8 cellular contexts compared by ENCODE assay signal in the genomic region with DNA sequence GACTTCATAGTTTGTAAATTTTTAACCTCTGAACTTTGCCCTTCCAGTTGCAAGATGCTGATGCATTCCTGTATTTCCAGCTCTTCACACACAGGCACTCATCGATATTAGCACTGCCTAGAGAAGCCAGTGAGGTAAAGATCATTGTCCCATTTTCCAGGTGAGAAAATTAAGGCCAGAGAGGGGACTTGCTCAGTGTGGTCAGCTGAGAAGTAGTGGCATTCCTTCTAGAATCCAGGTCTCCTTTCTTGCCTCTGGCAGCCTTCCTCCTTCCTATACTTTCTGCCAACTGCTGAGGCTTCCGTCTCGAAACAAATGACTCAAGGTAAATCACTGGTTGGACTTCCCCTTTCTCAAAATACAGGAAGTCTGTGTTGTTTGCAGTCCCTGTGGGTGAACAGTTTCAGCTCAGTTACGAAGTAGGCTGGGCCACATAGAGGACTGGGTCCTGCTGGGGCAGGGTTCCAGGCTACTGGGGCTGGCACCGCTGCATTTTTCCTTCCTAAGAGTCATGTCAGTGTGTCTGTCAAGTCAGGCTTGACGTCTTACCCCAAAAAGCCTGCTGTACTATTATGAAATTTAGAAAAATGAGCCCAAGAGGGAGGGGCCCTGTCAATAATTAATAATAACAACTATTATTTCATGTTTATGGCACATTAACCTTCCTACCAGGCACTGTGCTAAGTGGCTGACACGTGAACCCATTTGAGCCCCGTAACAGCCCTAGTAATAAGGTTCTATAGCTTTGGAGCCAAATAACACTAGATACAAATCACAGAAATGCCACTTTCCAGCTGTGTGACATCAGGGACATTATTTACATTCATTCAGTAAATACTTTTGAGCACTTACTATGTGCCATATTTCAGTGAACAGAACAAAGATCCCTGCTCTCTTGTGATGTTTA. TPM values are rescaled to one million over a fixed set of nuclear protein-coding genes. Genes with fewer than 3 reads are reported as not detected.
DNase-seq lines count a peak whose midpoint lies in the region; ATAC-seq and TF ChIP-seq lines count a peak whose summit lies in the region.

No MANE protein-coding gene starts in this region.

- no peak for TF ChIP-seq RAD21 in Ishikawa (IDR thresholded peaks at IDR 0.05; ENCODE audit: low read depth)

- H3K4me3 Mint-ChIP-seq in activated B cell treated with CpG ODN at 0.5 μM for 24 hours (peak overlapping the region; percentile 68), endodermal cell (no peak overlapping the region)

- peaks cover 10 to 23% of the 10 kb centered on the region in 2 donors for H3K4me1 ChIP-seq in mucosa of rectum (ENCODE audit: control insufficient read depth in 2 of 2, insufficient read depth in 2 of 2, low read length in 2 of 2)
- no peaks in the 10 kb centered on the region for H3K4me1 ChIP-seq in endodermal cell (ENCODE audit: control insufficient read depth, insufficient read depth, low read length)

- H3K9me3 Mint-ChIP-seq in activated B cell treated with CpG ODN at 0.5 μM for 24 hours (no peaks in the 10 kb centered on the region), endodermal cell (peaks cover 5% of the 10 kb centered on the region)

- CTCF ChIA-PET in activated B cell treated with CpG ODN at 0.5 μM for 24 hours (lab: Charles Lee), result interaction anchor here (0.8 to 2.0 kb wide), 7 partner anchors 11 to 47 kb away, joined by 3 to 12 read pairs (median 4); a partner anchor contains a TSS

- peak; percentile 85 for DNase-seq in EH (ENCODE audit: low read depth)
- DNase-seq in activated B cell treated with CpG ODN at 0.5 μM for 24 hours, result peak; percentile 46
- peak; percentile 69 for DNase-seq in stromal cell of bone marrow (ENCODE audit: low read depth)
- no peak for DNase-seq in endodermal cell

- H3K27ac ChIP-seq in cingulate gyrus (ENCODE audit: low read depth, low read length) (peak overlapping the region; percentile 47), mucosa of rectum (ENCODE audit: low read depth in 2 of 2, low read length in 2 of 2) (peak overlapping the region; percentile 79 to 83), endodermal cell (ENCODE audit: low read depth, low read length) (no peak overlapping the region)

- ATAC-seq in GM21528 (IDR thresholded peaks at IDR 0.05; ENCODE audit: low FRiP score, unreplicated experiment) (peak; percentile 87), activated B cell treated with CpG ODN at 0.5 μM for 24 hours (ENCODE audit: low read depth) (peak; percentile 93)

- TF ChIP-seq EP300 in Ishikawa (IDR thresholded peaks at IDR 0.05; ENCODE audit: borderline replicate concordance), result no peak

- no peaks in the 10 kb centered on the region for H3K27me3 ChIP-seq in mucosa of rectum (ENCODE audit: control insufficient read depth in 2 of 2, insufficient read depth in 2 of 2, low read length in 2 of 2)
- H3K27me3 ChIP-seq in endodermal cell (ENCODE audit: control insufficient read depth, insufficient read depth, low read length, poor library complexity, severe bottlenecking), result no peaks in the 10 kb centered on the region

- H3K27ac Mint-ChIP-seq in activated B cell treated with CpG ODN at 0.5 μM for 24 hours (peak overlapping the region; percentile 89), endodermal cell (no peak overlapping the region)

- H3K27me3 Mint-ChIP-seq in activated B cell treated with CpG ODN at 0.5 μM for 24 hours (no peaks in the 10 kb centered on the region), endodermal cell (ENCODE audit: insufficient read depth) (peaks cover 8% of the 10 kb centered on the region)

- no peak for TF ChIP-seq CTCF in activated B cell treated with CpG ODN at 0.5 μM for 24 hours (IDR thresholded peaks at IDR 0.05)
- TF ChIP-seq CTCF in endodermal cell (conservative IDR thresholded peaks at IDR 0.05), result no peak

- H3K36me3 ChIP-seq in mucosa of rectum (ENCODE audit: control insufficient read depth in 2 of 2, insufficient read depth in 2 of 2, low read length in 2 of 2), result no peaks in the 10 kb centered on the region
- H3K36me3 ChIP-seq in endodermal cell (ENCODE audit: control insufficient read depth, insufficient read depth, low read length), result no peaks in the 10 kb centered on the region

- no peaks in the 10 kb centered on the region for H3K9me3 ChIP-seq in mucosa of rectum (ENCODE audit: control insufficient read depth in 2 of 2, low read length in 2 of 2)
- no peaks in the 10 kb centered on the region for H3K9me3 ChIP-seq in endodermal cell (ENCODE audit: control insufficient read depth, low read length)

- intact Hi-C loops in activated B cell treated with CpG ODN at 0.5 μM for 24 hours (cut with micrococcal nuclease), result loop anchor here (1.0 to 5.0 kb wide), 4 partner anchors 11 to 1684 kb away; a partner anchor contains a TSS

- POLR2A ChIA-PET in activated B cell treated with CpG ODN at 0.5 μM for 24 hours (lab: Charles Lee), result interaction anchor here (0.5 to 2.5 kb wide), 14 partner anchors 11 to 1876 kb away, joined by 3 to 109 read pairs (median 4); a partner anchor contains a TSS

- H3K4me1 Mint-ChIP-seq in activated B cell treated with CpG ODN at 0.5 μM for 24 hours (peaks cover 55% of the 10 kb centered on the region), endodermal cell (peaks cover 4% of the 10 kb centered on the region)

- H3K9ac ChIP-seq in mucosa of rectum (ENCODE audit: low read depth in 1 of 2, low read length in 2 of 2), result peak overlapping the region; percentile 44 to 65
- no peak overlapping the region for H3K9ac ChIP-seq in endodermal cell (ENCODE audit: extremely low read depth, low read length, poor library complexity, severe bottlenecking)

- 74 to 77% methylated on average over 6 to 8 of the region's 8 CpGs for WGBS in endodermal cell (ENCODE audit: insufficient coverage in 1 of 2, insufficient read length in 1 of 2), 2 experiments

- H3K36me3 Mint-ChIP-seq in activated B cell treated with CpG ODN at 0.5 μM for 24 hours (ENCODE audit: low read depth), result no peaks in the 10 kb centered on the region
- no peaks in the 10 kb centered on the region for H3K36me3 Mint-ChIP-seq in endodermal cell (ENCODE audit: low read depth)

- peak overlapping the region in 1 of 2 donors; percentile 51 for H3K4me3 ChIP-seq in mucosa of rectum (ENCODE audit: low read length in 2 of 2)
- no peak overlapping the region for H3K4me3 ChIP-seq in endodermal cell (ENCODE audit: low read length)

TF ChIP-seq in Ishikawa, 13 proteins besides CTCF, POLR2A, EP300 and RAD21:
- TF ChIP-seq TEAD4 (IDR thresholded peaks at IDR 0.05) (no peak), NFIC (IDR thresholded peaks at IDR 0.05) (peak; percentile 27; the same call in 1 of the 2 replicates)

RNA-seq across cellular contexts. Expression of a gene that starts 16.6 kb away (rescaled TPM):
- total RNA-seq in activated B cell treated with CpG ODN at 0.5 μM for 24 hours, result 22.7 and 23.6 TPM in 2 replicates
- 10 to 100 TPM; 17.8 TPM for total RNA-seq in endodermal cell
- 13.1 TPM for polyA plus RNA-seq in endodermal cell (2013, experiment 1 of 2)
- polyA plus RNA-seq in endodermal cell (2013, experiment 2 of 2), result 12.7 TPM

RNA-seq across cellular contexts. Expression of a gene that starts 55.4 kb away (rescaled TPM):
- total RNA-seq in activated B cell treated with CpG ODN at 0.5 μM for 24 hours, result 156 and 162 TPM in 2 replicates
- 100 to 1,000 TPM; 114 to 118 TPM for total RNA-seq in endodermal cell
- polyA plus RNA-seq in endodermal cell (2013, experiment 1 of 2), result 131 TPM
- 97.3 TPM for polyA plus RNA-seq in endodermal cell (2013, experiment 2 of 2)
